In the genomic region with DNA sequence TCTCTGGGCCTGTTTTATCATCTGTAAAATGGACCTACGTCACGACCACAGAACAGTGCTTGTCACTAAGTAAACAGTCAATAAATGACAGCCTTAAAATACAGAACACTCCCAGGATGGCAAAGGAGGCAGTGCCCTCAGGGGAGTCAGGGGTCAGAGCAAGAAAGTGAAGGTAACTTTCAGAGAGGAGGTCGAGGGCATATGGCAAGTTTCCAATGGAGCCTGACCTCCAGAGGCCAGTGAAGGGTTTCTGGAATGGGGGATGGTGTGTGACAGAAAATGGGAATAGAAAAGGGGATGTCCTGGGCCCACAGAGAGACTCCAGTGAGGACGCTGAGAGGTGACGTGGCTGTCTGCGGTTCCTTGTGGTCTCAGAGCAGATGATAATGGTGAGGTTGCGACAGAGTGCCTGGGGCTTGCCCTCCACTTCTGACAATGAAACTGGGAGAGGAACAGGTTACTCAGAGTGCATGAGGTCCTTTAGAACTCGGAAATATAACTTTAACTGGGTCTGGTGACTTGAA, we compare ENCODE assay signal across 8 cellular contexts.
A peak's percentile ranks its signal among the peaks of the same experiment; 100 is the strongest.
DNase-seq lines count a peak whose midpoint lies in the region; ATAC-seq and TF ChIP-seq lines count a peak whose summit lies in the region.

No MANE protein-coding gene starts in this region.

- no peak overlapping the region for H3K4me3 Mint-ChIP-seq in chondrocyte (ENCODE audit: unreplicated experiment)

- peaks cover 15% of the 10 kb centered on the region for H3K9me3 Mint-ChIP-seq in chondrocyte (ENCODE audit: low read depth)

- H3K4me1 Mint-ChIP-seq in chondrocyte (ENCODE audit: low read depth) = peaks cover 29% of the 10 kb centered on the region

- H3K36me3 Mint-ChIP-seq in chondrocyte (ENCODE audit: low read depth) = peaks cover 1% of the 10 kb centered on the region

- no peak overlapping the region for H3K27ac Mint-ChIP-seq in chondrocyte (ENCODE audit: unreplicated experiment)

- no peak for TF ChIP-seq CTCF in chondrocyte (IDR thresholded peaks at IDR 0.05)

- DNase-seq in AML-193 (lab: John Stamatoyannopoulos, UW) (peak; percentile 98), chondrocyte (ENCODE audit: low spot score) (no peak), hepatic stellate cell (ENCODE audit: low spot score) (no peak)
- DNase-seq in activated CD4-positive, alpha-beta T cell treated with anti-CD3 and anti-CD28 coated beads for 1 hour = peak; percentile 19
- DNase-seq in stimulated activated CD8-positive, alpha-beta memory T cell treated with anti-CD3 and anti-CD28 coated beads, Interleukin-7, amount 100 ng/mL, for 48 hours (ENCODE audit: extremely low read depth in 1 of 2, low read depth in 1 of 2) = peak; percentile 53 to 67

- ATAC-seq in GM19397 (IDR thresholded peaks at IDR 0.05; ENCODE audit: unreplicated experiment) (peak; percentile 92), HG03457 (IDR thresholded peaks at IDR 0.05; ENCODE audit: unreplicated experiment) (peak; percentile 83), esophagus mucosa (peak; percentile 63)

- no peaks in the 10 kb centered on the region for H3K27me3 Mint-ChIP-seq in chondrocyte (ENCODE audit: low read depth)

Comparison
In these comparisons a context has a peak if more than half of its experiments do, and no peak if none do; other contexts are left out.
1. DNase-seq: peak in AML-193 (2 of 2), activated CD4-positive, alpha-beta T cell treated with anti-CD3 and anti-CD28 coated beads for 1 hour (single experiment) and stimulated activated CD8-positive, alpha-beta memory T cell treated with anti-CD3 and anti-CD28 coated beads, Interleukin-7, amount 100 ng/mL, for 48 hours (2 of 2); none in chondrocyte (single experiment) and hepatic stellate cell (single experiment).
2. Peak in every context shown above with its lines, with median percentiles within 50 percentile points of each other: ATAC-seq.